ENCODE assay signal across 2 cellular contexts in genomic region chr13:91353494-91353893, GRCh38.
TF ChIP-seq lines count a peak whose summit lies in the region.

No MANE protein-coding gene starts in this region.

TF ChIP-seq in GM23338, 12 proteins besides CTCF, POLR2A, EP300 and RAD21 (continued from another document):
- TF ChIP-seq STAT1 (IDR thresholded peaks at IDR 0.05; ENCODE audit: unreplicated experiment) (no peak), ETS1 (IDR thresholded peaks at IDR 0.05) (no peak), ZNF114 (CRISPR knock-in tag; IDR thresholded peaks at IDR 0.05) (no peak), CREB1 (CRISPR knock-in tag; IDR thresholded peaks at IDR 0.05; ENCODE audit: low read depth) (no peak), POLR2AphosphoS5 (IDR thresholded peaks at IDR 0.05; ENCODE audit: low read depth) (no peak), EZH2phosphoT487 (IDR thresholded peaks at IDR 0.05; ENCODE audit: unreplicated experiment) (no peak), JUNB (IDR thresholded peaks at IDR 0.05; ENCODE audit: unreplicated experiment) (no peak), EZH2 (IDR thresholded peaks at IDR 0.05; ENCODE audit: low read depth, unreplicated experiment) (no peak), NANOG (IDR thresholded peaks at IDR 0.05; ENCODE audit: borderline replicate concordance) (no peak)
- TF ChIP-seq, protein P1, sequence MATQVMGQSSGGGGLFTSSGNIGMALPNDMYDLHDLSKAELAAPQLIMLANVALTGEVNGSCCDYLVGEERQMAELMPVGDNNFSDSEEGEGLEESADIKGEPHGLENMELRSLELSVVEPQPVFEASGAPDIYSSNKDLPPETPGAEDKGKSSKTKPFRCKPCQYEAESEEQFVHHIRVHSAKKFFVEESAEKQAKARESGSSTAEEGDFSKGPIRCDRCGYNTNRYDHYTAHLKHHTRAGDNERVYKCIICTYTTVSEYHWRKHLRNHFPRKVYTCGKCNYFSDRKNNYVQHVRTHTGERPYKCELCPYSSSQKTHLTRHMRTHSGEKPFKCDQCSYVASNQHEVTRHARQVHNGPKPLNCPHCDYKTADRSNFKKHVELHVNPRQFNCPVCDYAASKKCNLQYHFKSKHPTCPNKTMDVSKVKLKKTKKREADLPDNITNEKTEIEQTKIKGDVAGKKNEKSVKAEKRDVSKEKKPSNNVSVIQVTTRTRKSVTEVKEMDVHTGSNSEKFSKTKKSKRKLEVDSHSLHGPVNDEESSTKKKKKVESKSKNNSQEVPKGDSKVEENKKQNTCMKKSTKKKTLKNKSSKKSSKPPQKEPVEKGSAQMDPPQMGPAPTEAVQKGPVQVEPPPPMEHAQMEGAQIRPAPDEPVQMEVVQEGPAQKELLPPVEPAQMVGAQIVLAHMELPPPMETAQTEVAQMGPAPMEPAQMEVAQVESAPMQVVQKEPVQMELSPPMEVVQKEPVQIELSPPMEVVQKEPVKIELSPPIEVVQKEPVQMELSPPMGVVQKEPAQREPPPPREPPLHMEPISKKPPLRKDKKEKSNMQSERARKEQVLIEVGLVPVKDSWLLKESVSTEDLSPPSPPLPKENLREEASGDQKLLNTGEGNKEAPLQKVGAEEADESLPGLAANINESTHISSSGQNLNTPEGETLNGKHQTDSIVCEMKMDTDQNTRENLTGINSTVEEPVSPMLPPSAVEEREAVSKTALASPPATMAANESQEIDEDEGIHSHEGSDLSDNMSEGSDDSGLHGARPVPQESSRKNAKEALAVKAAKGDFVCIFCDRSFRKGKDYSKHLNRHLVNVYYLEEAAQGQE (IDR thresholded peaks at IDR 0.05; ENCODE audit: unreplicated experiment) = no peak
- TF ChIP-seq, protein P2, sequence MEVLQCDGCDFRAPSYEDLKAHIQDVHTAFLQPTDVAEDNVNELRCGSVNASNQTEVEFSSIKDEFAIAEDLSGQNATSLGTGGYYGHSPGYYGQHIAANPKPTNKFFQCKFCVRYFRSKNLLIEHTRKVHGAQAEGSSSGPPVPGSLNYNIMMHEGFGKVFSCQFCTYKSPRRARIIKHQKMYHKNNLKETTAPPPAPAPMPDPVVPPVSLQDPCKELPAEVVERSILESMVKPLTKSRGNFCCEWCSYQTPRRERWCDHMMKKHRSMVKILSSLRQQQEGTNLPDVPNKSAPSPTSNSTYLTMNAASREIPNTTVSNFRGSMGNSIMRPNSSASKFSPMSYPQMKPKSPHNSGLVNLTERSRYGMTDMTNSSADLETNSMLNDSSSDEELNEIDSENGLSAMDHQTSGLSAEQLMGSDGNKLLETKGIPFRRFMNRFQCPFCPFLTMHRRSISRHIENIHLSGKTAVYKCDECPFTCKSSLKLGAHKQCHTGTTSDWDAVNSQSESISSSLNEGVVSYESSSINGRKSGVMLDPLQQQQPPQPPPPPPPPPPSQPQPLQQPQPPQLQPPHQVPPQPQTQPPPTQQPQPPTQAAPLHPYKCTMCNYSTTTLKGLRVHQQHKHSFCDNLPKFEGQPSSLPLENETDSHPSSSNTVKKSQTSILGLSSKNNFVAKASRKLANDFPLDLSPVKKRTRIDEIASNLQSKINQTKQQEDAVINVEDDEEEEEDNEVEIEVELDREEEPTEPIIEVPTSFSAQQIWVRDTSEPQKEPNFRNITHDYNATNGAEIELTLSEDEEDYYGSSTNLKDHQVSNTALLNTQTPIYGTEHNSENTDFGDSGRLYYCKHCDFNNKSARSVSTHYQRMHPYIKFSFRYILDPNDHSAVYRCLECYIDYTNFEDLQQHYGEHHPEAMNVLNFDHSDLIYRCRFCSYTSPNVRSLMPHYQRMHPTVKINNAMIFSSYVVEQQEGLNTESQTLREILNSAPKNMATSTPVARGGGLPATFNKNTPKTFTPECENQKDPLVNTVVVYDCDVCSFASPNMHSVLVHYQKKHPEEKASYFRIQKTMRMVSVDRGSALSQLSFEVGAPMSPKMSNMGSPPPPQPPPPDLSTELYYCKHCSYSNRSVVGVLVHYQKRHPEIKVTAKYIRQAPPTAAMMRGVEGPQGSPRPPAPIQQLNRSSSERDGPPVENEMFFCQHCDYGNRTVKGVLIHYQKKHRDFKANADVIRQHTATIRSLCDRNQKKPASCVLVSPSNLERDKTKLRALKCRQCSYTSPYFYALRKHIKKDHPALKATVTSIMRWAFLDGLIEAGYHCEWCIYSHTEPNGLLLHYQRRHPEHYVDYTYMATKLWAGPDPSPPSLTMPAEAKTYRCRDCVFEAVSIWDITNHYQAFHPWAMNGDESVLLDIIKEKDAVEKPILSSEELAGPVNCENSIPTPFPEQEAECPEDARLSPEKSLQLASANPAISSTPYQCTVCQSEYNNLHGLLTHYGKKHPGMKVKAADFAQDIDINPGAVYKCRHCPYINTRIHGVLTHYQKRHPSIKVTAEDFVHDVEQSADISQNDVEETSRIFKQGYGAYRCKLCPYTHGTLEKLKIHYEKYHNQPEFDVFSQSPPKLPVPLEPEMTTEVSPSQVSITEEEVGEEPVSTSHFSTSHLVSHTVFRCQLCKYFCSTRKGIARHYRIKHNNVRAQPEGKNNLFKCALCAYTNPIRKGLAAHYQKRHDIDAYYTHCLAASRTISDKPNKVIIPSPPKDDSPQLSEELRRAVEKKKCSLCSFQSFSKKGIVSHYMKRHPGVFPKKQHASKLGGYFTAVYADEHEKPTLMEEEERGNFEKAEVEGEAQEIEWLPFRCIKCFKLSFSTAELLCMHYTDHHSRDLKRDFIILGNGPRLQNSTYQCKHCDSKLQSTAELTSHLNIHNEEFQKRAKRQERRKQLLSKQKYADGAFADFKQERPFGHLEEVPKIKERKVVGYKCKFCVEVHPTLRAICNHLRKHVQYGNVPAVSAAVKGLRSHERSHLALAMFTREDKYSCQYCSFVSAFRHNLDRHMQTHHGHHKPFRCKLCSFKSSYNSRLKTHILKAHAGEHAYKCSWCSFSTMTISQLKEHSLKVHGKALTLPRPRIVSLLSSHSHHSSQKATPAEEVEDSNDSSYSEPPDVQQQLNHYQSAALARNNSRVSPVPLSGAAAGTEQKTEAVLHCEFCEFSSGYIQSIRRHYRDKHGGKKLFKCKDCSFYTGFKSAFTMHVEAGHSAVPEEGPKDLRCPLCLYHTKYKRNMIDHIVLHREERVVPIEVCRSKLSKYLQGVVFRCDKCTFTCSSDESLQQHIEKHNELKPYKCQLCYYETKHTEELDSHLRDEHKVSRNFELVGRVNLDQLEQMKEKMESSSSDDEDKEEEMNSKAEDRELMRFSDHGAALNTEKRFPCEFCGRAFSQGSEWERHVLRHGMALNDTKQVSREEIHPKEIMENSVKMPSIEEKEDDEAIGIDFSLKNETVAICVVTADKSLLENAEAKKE (CRISPR knock-in tag; IDR thresholded peaks at IDR 0.05) = no peak

TF ChIP-seq in WTC11, 78 proteins besides CTCF, POLR2A, EP300 and RAD21:
- TF ChIP-seq STAT6 (CRISPR knock-in tag; conservative IDR thresholded peaks at IDR 0.05; ENCODE audit: low read depth) (no peak), JAZF1 (CRISPR knock-in tag; IDR thresholded peaks at IDR 0.05) (no peak), NR1H2 (CRISPR knock-in tag; IDR thresholded peaks at IDR 0.05) (no peak), NFYB (CRISPR knock-in tag; conservative IDR thresholded peaks at IDR 0.05; ENCODE audit: low read depth) (no peak), ZNF121 (CRISPR knock-in tag; IDR thresholded peaks at IDR 0.05) (no peak), ZBTB43 (CRISPR knock-in tag; IDR thresholded peaks at IDR 0.05) (no peak), ZSCAN18 (CRISPR knock-in tag; IDR thresholded peaks at IDR 0.05) (no peak), FOXP1 (CRISPR knock-in tag; IDR thresholded peaks at IDR 0.05; ENCODE audit: borderline replicate concordance) (no peak), PRDM15 (CRISPR knock-in tag; IDR thresholded peaks at IDR 0.05) (no peak)
- TF ChIP-seq, protein P3, sequence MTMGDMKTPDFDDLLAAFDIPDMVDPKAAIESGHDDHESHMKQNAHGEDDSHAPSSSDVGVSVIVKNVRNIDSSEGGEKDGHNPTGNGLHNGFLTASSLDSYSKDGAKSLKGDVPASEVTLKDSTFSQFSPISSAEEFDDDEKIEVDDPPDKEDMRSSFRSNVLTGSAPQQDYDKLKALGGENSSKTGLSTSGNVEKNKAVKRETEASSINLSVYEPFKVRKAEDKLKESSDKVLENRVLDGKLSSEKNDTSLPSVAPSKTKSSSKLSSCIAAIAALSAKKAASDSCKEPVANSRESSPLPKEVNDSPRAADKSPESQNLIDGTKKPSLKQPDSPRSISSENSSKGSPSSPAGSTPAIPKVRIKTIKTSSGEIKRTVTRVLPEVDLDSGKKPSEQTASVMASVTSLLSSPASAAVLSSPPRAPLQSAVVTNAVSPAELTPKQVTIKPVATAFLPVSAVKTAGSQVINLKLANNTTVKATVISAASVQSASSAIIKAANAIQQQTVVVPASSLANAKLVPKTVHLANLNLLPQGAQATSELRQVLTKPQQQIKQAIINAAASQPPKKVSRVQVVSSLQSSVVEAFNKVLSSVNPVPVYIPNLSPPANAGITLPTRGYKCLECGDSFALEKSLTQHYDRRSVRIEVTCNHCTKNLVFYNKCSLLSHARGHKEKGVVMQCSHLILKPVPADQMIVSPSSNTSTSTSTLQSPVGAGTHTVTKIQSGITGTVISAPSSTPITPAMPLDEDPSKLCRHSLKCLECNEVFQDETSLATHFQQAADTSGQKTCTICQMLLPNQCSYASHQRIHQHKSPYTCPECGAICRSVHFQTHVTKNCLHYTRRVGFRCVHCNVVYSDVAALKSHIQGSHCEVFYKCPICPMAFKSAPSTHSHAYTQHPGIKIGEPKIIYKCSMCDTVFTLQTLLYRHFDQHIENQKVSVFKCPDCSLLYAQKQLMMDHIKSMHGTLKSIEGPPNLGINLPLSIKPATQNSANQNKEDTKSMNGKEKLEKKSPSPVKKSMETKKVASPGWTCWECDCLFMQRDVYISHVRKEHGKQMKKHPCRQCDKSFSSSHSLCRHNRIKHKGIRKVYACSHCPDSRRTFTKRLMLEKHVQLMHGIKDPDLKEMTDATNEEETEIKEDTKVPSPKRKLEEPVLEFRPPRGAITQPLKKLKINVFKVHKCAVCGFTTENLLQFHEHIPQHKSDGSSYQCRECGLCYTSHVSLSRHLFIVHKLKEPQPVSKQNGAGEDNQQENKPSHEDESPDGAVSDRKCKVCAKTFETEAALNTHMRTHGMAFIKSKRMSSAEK (CRISPR knock-in tag; IDR thresholded peaks at IDR 0.05; ENCODE audit: borderline replicate concordance) = no peak
- TF ChIP-seq, protein P4, sequence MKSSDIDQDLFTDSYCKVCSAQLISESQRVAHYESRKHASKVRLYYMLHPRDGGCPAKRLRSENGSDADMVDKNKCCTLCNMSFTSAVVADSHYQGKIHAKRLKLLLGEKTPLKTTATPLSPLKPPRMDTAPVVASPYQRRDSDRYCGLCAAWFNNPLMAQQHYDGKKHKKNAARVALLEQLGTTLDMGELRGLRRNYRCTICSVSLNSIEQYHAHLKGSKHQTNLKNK (CRISPR knock-in tag; IDR thresholded peaks at IDR 0.05) = no peak
